ENCODE assay signal across 25 cellular contexts in genomic region chr2:66512626-66513025, GRCh38.
"Had no signal": no experiment of that assay in that cellular context is flagged by ENCODE, and none has a peak within 500 bp of the region (broad histone marks: within the 10 kb centered on the region; RNA-seq: fewer than 3 reads in every experiment).

No MANE protein-coding gene starts in this region.

- H3K4me2 ChIP-seq: neural progenitor cell, smooth muscle cell had no signal

- H3K4me3 ChIP-seq: gastrocnemius medialis, lung, neural progenitor cell, prostate gland, right atrium auricular region, smooth muscle cell, stomach, thyroid gland had no signal

- DNase-seq: cortex of kidney; effector memory CD8-positive, alpha-beta T cell; foreskin fibroblast; gastrocnemius medialis; head of caudate nucleus; left ventricle myocardium superior; mesendoderm; midbrain; naive thymus-derived CD4-positive, alpha-beta T cell; stimulated activated CD4-positive, alpha-beta T cell treated with anti-CD3 and anti-CD28 coated beads, Interleukin-12 subunit alpha, Interleukin-12 subunit beta, amount 100 ng/mL, for 4 hours; stimulated activated CD4-positive, alpha-beta T cell treated with anti-CD3 and anti-CD28 coated beads, Interleukin-1b, Interleukin-23, amount 100 ng/mL, for 48 hours; stimulated activated CD4-positive, alpha-beta T cell treated with anti-CD3 and anti-CD28 coated beads, Interleukin-4, amount 100 ng/mL, for 1 hour; stimulated activated CD8-positive, alpha-beta memory T cell treated with anti-CD3 and anti-CD28 coated beads, Interleukin-4, amount 100 ng/mL, for 48 hours; stimulated activated naive CD4-positive, alpha-beta T cell treated with Interleukin-2 at 50 U/mL for 16 hours; stomach; thyroid gland; trophoblast cell had no signal

- H3K27ac ChIP-seq: gastrocnemius medialis, neural progenitor cell, parathyroid adenoma, prostate gland, right atrium auricular region, stomach, thyroid gland had no signal

- H3K4me1 ChIP-seq: parathyroid adenoma, prostate gland, thyroid gland had no signal

- H3K4me1 Mint-ChIP-seq: naive thymus-derived CD4-positive, alpha-beta T cell had no signal

- H3K9me3 ChIP-seq: gastrocnemius medialis, prostate gland, right atrium auricular region, stomach, thyroid gland had no signal

- H3K36me3 ChIP-seq: gastrocnemius medialis, neural progenitor cell, prostate gland, right atrium auricular region, stomach, thyroid gland had no signal

- H3K4me3 Mint-ChIP-seq: effector memory CD8-positive, alpha-beta T cell; naive thymus-derived CD4-positive, alpha-beta T cell; nephron; neural progenitor cell had no signal

- H3K79me2 ChIP-seq: parathyroid adenoma had no signal

- ATAC-seq: effector memory CD8-positive, alpha-beta T cell; gastrocnemius medialis; left ventricle myocardium superior; naive thymus-derived CD4-positive, alpha-beta T cell; sciatic nerve had no signal

- H3K27me3 ChIP-seq: gastrocnemius medialis, right atrium auricular region, stomach, thyroid gland had no signal

- H2AFZ ChIP-seq: neural progenitor cell, parathyroid adenoma had no signal

- H3K9ac ChIP-seq: neural progenitor cell, parathyroid adenoma had no signal

- H3K27ac Mint-ChIP-seq: effector memory CD8-positive, alpha-beta T cell; naive thymus-derived CD4-positive, alpha-beta T cell; nephron; neural progenitor cell had no signal

- H3K36me3 Mint-ChIP-seq: naive thymus-derived CD4-positive, alpha-beta T cell had no signal

- H3K9me3 Mint-ChIP-seq: nephron, neural progenitor cell had no signal

- H3K27me3 Mint-ChIP-seq: effector memory CD8-positive, alpha-beta T cell had no signal
